ENCODE assay signal across 1 cellular context in genomic region chr15:42741710-42742109, GRCh38.
A peak's percentile ranks its signal among the peaks of the same experiment; 100 is the strongest.
TF ChIP-seq lines count a peak whose summit lies in the region.

No MANE protein-coding gene starts in this region.

TF ChIP-seq in SK-N-SH, 30 proteins besides CTCF, POLR2A, EP300 and RAD21 (continued from another document):
- no peak for TF ChIP-seq REST (IDR thresholded peaks at IDR 0.05; ENCODE audit: low read depth, low read length)
- no peak for TF ChIP-seq ZBTB33 (IDR thresholded peaks at IDR 0.05; ENCODE audit: borderline replicate concordance, low read depth)
- TF ChIP-seq POLR2AphosphoS5 (IDR thresholded peaks at IDR 0.05; ENCODE audit: low read depth, low read length), result 0 out of 2 replicates have a peak, but pooled peaks have one; percentile 26
- TF ChIP-seq FOXM1 (IDR thresholded peaks at IDR 0.05; ENCODE audit: low read depth), result no peak
- no peak for TF ChIP-seq ELF1 (IDR thresholded peaks at IDR 0.05)
- TF ChIP-seq SMC3 (IDR thresholded peaks at IDR 0.05; ENCODE audit: low read depth, low read length), result no peak
- TF ChIP-seq RXRA (IDR thresholded peaks at IDR 0.05; ENCODE audit: borderline replicate concordance, low read depth), result no peak
- TF ChIP-seq FOXJ3 (CRISPR knock-in tag; IDR thresholded peaks at IDR 0.05), result no peak
- TF ChIP-seq TCF12 (IDR thresholded peaks at IDR 0.05), result peak; percentile 77
- TF ChIP-seq USF2 (IDR thresholded peaks at IDR 0.05; ENCODE audit: borderline replicate concordance, low read depth, low read length), result no peak
